ENCODE assay signal across 8 cellular contexts in the genomic region with DNA sequence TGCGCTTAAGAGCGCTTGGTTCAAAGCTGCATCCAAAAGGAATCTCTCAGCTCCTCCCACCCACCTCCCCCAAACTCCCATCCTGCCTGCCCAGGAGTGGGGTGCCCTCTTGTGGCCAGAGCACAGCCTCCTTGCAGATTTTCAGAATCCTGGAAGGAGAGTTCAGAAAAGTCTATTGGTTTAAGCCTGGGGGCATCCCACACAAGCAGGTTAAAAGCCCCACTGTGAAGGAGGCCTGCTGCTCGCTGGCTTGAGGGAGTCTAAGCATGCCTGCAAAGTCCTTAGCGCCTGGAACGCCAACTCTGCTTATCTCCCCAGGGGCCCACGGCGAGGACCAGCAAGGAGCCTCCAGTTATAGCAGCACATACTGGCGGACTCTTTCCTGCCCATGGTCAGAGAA.
DNase-seq lines count a peak whose midpoint lies in the region; ATAC-seq, FAIRE-seq and TF ChIP-seq lines count a peak whose summit lies in the region.

No MANE protein-coding gene starts in this region.

- TF ChIP-seq POLR2A in HepG2 (IDR thresholded peaks at IDR 0.05; ENCODE audit: insufficient read depth in 1 of 2, low read depth in 2 of 2, low read length in 2 of 2) = no peak

- ATAC-seq in SK-N-SH treated with all-trans-retinoic acid at 6 μM for 48 hours = peak; percentile 49; the same call in 2 of the 3 replicates
- ATAC-seq in HepG2 = no peak; the same call in 2 of the 3 replicates
- ATAC-seq in GM21423 (IDR thresholded peaks at IDR 0.05; ENCODE audit: unreplicated experiment) = no peak
- no peak for ATAC-seq in sciatic nerve

- no peak overlapping the region for H3K27ac ChIP-seq in HepG2 (ENCODE audit: extremely low read length, insufficient read depth, low read length)

- no peaks in the 10 kb centered on the region for H3K9me3 ChIP-seq in HepG2 (ENCODE audit: low read length)

- no peak overlapping the region for H2AFZ ChIP-seq in HepG2 (ENCODE audit: low read length)

- TF ChIP-seq RAD21 in HepG2 (CRISPR knock-in tag; IDR thresholded peaks at IDR 0.05) = no peak

- no peaks in the 10 kb centered on the region for H3K79me2 ChIP-seq in HepG2 (ENCODE audit: insufficient read depth, low read length)

- no peak overlapping the region for H3K9ac ChIP-seq in HepG2 (ENCODE audit: insufficient read depth, low read depth, low read length)

- no peak overlapping the region for H3K4me2 ChIP-seq in HepG2 (ENCODE audit: low read depth, low read length)

- in situ Hi-C loops in HepG2 (cut with HindIII; ENCODE audit: extremely low pct_ligation_motif_present, low pct_unique_long_range_greater_than_20kb) = loop anchor here (10.0 kb wide), 1 partner anchor 307 kb away; a partner anchor contains a TSS

- FAIRE-seq in HepG2 (lab: Jason Lieb, UNC) (no peak), frontal cortex (lab: Jason Lieb, UNC) (no peak)

- 0% methylated on average over 2 of the region's 8 CpGs for WGBS in HepG2 (ENCODE audit: low lambda C conversion rate)

- CTCF ChIA-PET in HEK293T (lab: Yijun Ruan, JAX) = interaction anchor here (0.6 to 1.1 kb wide), 4 partner anchors 46 to 1706 kb away, joined by 3 to 4 read pairs (median 4); no protein-coding TSS in a partner anchor
- CTCF ChIA-PET in HepG2 (lab: Yijun Ruan, JAX; ENCODE audit: low intra/inter-chr PET ratio, low total read pairs) = interaction anchor here (1.7 kb wide), 1 partner anchor 305 kb away, joined by 9 read pairs; no protein-coding TSS in a partner anchor

- H3K36me3 ChIP-seq in HepG2 (replicated peaks in 1 of 2; ENCODE audit: control insufficient read depth in 1 of 2, insufficient read depth in 2 of 2, low read length in 2 of 2) = no peaks in the 10 kb centered on the region

- H4K20me1 ChIP-seq in HepG2 (ENCODE audit: insufficient read depth, low read length) = no peaks in the 10 kb centered on the region

- peaks cover 3 to 9% of the 10 kb centered on the region in 2 experiments; a peak in 2 of 5 replicates for H3K27me3 ChIP-seq in HepG2 (ENCODE audit: control insufficient read depth in 1 of 2, insufficient read depth in 2 of 2, low read length in 2 of 2)

- H3K4me3 ChIP-seq in HepG2 (replicated peaks in 1 of 3; ENCODE audit: insufficient read depth in 1 of 3, low read depth in 2 of 3, low read length in 3 of 3) = no peak overlapping the region

- TF ChIP-seq CTCF in HepG2 (CRISPR knock-in tag; IDR thresholded peaks at IDR 0.05) = peak; percentile 57

- POLR2A ChIA-PET in HEK293T (lab: Yijun Ruan, JAX) (no interaction called here), HepG2 (lab: Yijun Ruan, JAX) (no interaction called here)

- intact Hi-C loops in HepG2 (cut with micrococcal nuclease; ENCODE audit: unreplicated experiment) (loop anchor here (10.0 kb wide), 1 partner anchor 437 kb away; no protein-coding TSS in a partner anchor), sciatic nerve (cut with DNase I) (no loop called here)

- no peak for TF ChIP-seq EP300 in HepG2 (IDR thresholded peaks at IDR 0.05; ENCODE audit: low read depth in 2 of 2, low read length in 2 of 2)
- TF ChIP-seq EP300 in HepG2 (CRISPR knock-in tag; IDR thresholded peaks at IDR 0.05; ENCODE audit: borderline replicate concordance) = no peak

- BruUV-seq in HepG2 (replicated peaks; lab: Mats Ljungman, UMichigan) = no TSS peak

- DNase-seq in DMS114 treated with DMSO at 0.1 percent for 48 hours (lab: John Stamatoyannopoulos, UW; ENCODE audit: unreplicated experiment) (peak; percentile 34), HEK293T (ENCODE audit: extremely low spot score) (peak; percentile 72), HepG2 (ENCODE audit: low spot score) (peak; percentile 5), frontal cortex (ENCODE audit: low spot score in 2 of 2) (no peak), Ammon's horn (ENCODE audit: low spot score) (no peak), sciatic nerve (ENCODE audit: low spot score) (no peak)

- no peaks in the 10 kb centered on the region for H3K4me1 ChIP-seq in HepG2 (ENCODE audit: insufficient read depth, low read length)

TF ChIP-seq in HEK293T, 16 proteins besides CTCF, POLR2A, EP300 and RAD21:
- no peak for TF ChIP-seq FOXM1 (IDR thresholded peaks at IDR 0.05; ENCODE audit: borderline replicate concordance)
- TF ChIP-seq, protein P1, sequence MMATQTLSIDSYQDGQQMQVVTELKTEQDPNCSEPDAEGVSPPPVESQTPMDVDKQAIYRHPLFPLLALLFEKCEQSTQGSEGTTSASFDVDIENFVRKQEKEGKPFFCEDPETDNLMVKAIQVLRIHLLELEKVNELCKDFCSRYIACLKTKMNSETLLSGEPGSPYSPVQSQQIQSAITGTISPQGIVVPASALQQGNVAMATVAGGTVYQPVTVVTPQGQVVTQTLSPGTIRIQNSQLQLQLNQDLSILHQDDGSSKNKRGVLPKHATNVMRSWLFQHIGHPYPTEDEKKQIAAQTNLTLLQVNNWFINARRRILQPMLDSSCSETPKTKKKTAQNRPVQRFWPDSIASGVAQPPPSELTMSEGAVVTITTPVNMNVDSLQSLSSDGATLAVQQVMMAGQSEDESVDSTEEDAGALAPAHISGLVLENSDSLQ (IDR thresholded peaks at IDR 0.05) = no peak
- TF ChIP-seq L3MBTL2 (conservative IDR thresholded peaks at IDR 0.05) = no peak
- no peak for TF ChIP-seq NFRKB (IDR thresholded peaks at IDR 0.05)
- no peak for TF ChIP-seq CTBP1 (IDR thresholded peaks at IDR 0.05; ENCODE audit: borderline replicate concordance)
- no peak for TF ChIP-seq FOXA1 (IDR thresholded peaks at IDR 0.05)
- no peak for TF ChIP-seq FOXK2 (IDR thresholded peaks at IDR 0.05)
- no peak for TF ChIP-seq BHLHE40 (IDR thresholded peaks at IDR 0.05; ENCODE audit: borderline replicate concordance)
- TF ChIP-seq LEF1 (IDR thresholded peaks at IDR 0.05; ENCODE audit: borderline replicate concordance) = no peak
TF ChIP-seq in HEK293T: peak in this region for 0.

TF ChIP-seq in SK-N-SH treated with all-trans-retinoic acid at 6 μM for 48 hours, 23 proteins besides CTCF, POLR2A, EP300 and RAD21 (continues in another document):
- TF ChIP-seq ARNTL (CRISPR knock-in tag; IDR thresholded peaks at IDR 0.05; ENCODE audit: borderline replicate concordance, low read depth) (no peak), RARB (CRISPR knock-in tag; IDR thresholded peaks at IDR 0.05) (no peak), CSDC2 (CRISPR knock-in tag; IDR thresholded peaks at IDR 0.05) (no peak), ZFP30 (CRISPR knock-in tag; IDR thresholded peaks at IDR 0.05) (no peak), SNAI2 (CRISPR knock-in tag; IDR thresholded peaks at IDR 0.05) (no peak), ESRRG (CRISPR knock-in tag; IDR thresholded peaks at IDR 0.05) (no peak), OSR1 (CRISPR knock-in tag; IDR thresholded peaks at IDR 0.05) (no peak), ZFP3 (CRISPR knock-in tag; IDR thresholded peaks at IDR 0.05) (no peak)

TF ChIP-seq in HepG2, 621 proteins besides CTCF, POLR2A, EP300 and RAD21:
- TF ChIP-seq, protein P2, sequence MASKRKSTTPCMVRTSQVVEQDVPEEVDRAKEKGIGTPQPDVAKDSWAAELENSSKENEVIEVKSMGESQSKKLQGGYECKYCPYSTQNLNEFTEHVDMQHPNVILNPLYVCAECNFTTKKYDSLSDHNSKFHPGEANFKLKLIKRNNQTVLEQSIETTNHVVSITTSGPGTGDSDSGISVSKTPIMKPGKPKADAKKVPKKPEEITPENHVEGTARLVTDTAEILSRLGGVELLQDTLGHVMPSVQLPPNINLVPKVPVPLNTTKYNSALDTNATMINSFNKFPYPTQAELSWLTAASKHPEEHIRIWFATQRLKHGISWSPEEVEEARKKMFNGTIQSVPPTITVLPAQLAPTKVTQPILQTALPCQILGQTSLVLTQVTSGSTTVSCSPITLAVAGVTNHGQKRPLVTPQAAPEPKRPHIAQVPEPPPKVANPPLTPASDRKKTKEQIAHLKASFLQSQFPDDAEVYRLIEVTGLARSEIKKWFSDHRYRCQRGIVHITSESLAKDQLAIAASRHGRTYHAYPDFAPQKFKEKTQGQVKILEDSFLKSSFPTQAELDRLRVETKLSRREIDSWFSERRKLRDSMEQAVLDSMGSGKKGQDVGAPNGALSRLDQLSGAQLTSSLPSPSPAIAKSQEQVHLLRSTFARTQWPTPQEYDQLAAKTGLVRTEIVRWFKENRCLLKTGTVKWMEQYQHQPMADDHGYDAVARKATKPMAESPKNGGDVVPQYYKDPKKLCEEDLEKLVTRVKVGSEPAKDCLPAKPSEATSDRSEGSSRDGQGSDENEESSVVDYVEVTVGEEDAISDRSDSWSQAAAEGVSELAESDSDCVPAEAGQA (IDR thresholded peaks at IDR 0.05; ENCODE audit: low read depth) = no peak
- TF ChIP-seq, protein P2 (CRISPR knock-in tag; IDR thresholded peaks at IDR 0.05; ENCODE audit: borderline replicate concordance) = no peak
- TF ChIP-seq SMC3 (IDR thresholded peaks at IDR 0.05; ENCODE audit: low read length) (peak; percentile 44; the same call in 1 of the 2 replicates), STAG1 (CRISPR knock-in tag; IDR thresholded peaks at IDR 0.05) (peak; percentile 49)
TF ChIP-seq in HepG2: peak in this region for 2.

Comparison
In these comparisons a context has a peak if more than half of its experiments do, and no peak if none do; other contexts are left out.
1. DNase-seq: peak in DMS114 treated with DMSO at 0.1 percent for 48 hours (single experiment), HEK293T (single experiment) and HepG2 (single experiment); none in frontal cortex (0 of 2), Ammon's horn (single experiment) and sciatic nerve (single experiment).